ENCODE assay signal across 13 cellular contexts in genomic region chr7:17546206-17546998, GRCh38.
DNase-seq lines count a peak whose midpoint lies in the region; ATAC-seq and TF ChIP-seq lines count a peak whose summit lies in the region.
"Had no signal": no experiment of that assay in that cellular context is flagged by ENCODE, and none has a peak within 500 bp of the region (broad histone marks: within the 10 kb centered on the region; RNA-seq: fewer than 3 reads in every experiment).

No MANE protein-coding gene starts in this region.

- TF ChIP-seq CTCF in cardiac fibroblast (IDR thresholded peaks at IDR 0.05; ENCODE audit: low read depth, low read length): no peak

- H3K4me1 ChIP-seq in aorta (ENCODE audit: control insufficient read depth in 1 of 2, insufficient read depth in 2 of 2, low read length in 2 of 2): peaks cover 0 to 2% of the 10 kb centered on the region in 2 donors

- no peak overlapping the region for H3K4me3 ChIP-seq in cardiac fibroblast (replicated peaks in 1 of 2; ENCODE audit: low read depth in 2 of 2, low read length in 2 of 2)
- no peak overlapping the region for H3K4me3 ChIP-seq in aorta (ENCODE audit: low read length in 2 of 2)

- H3K9me3 ChIP-seq in aorta (ENCODE audit: control insufficient read depth, low read length): no peaks in the 10 kb centered on the region

- no peak overlapping the region for H3K27ac ChIP-seq in aorta (ENCODE audit: low read depth in 1 of 2, low read length in 2 of 2)
- H3K27ac ChIP-seq: 22Rv1 had no signal

- ATAC-seq in aorta (ENCODE audit: low FRiP score): peak; percentile 62
- no peak for ATAC-seq in GM18873 (IDR thresholded peaks at IDR 0.05; ENCODE audit: low FRiP score, unreplicated experiment)

- WGBS in aorta, 2 donors: 53 to 55% methylated on average over 4 of the region's 4 CpGs

- no peaks in the 10 kb centered on the region for H3K36me3 ChIP-seq in aorta (ENCODE audit: control insufficient read depth in 1 of 2, insufficient read depth in 2 of 2, low read length in 1 of 2)

- intact Hi-C loops in aorta (cut with DNase I): no loop called here

- DNase-seq in SHP77 treated with DMSO at 0.1 percent for 48 hours (lab: John Stamatoyannopoulos, UW) (peak; percentile 22), SHP77 (lab: John Stamatoyannopoulos, UW) (no peak), cardiac fibroblast (ENCODE audit: low read depth in 2 of 2) (peak; percentile 93 to 96), lung microvascular endothelial cell (ENCODE audit: low read depth in 2 of 2) (peak; percentile 61 to 92), aorta (no peak), NCI-H2107 treated with DMSO at 0.1 percent for 48 hours (lab: John Stamatoyannopoulos, UW; ENCODE audit: unreplicated experiment) (no peak)
- DNase-seq in stimulated activated CD4-positive, alpha-beta T cell treated with anti-CD3 and anti-CD28 coated beads, Interleukin-1b, Interleukin-23, amount 100 ng/mL, for 48 hours: no peak
- DNase-seq: activated CD4-positive, alpha-beta memory T cell treated with anti-CD3 and anti-CD28 coated beads, Interleukin-2, amount 10 ng/mL, durations not matched to agents 7 days and 5 days; GDM1; NCI-H2081 treated with DMSO at 0.1 percent for 48 hours; stimulated activated CD4-positive, alpha-beta T cell treated with anti-CD3 and anti-CD28 coated beads, Interleukin-12 subunit alpha, Interleukin-12 subunit beta, amount 100 ng/mL, for 4 hours had no signal

- no peaks in the 10 kb centered on the region for H3K27me3 ChIP-seq in aorta (ENCODE audit: control insufficient read depth in 1 of 2, insufficient read depth in 2 of 2, low read length in 1 of 2)

Comparison
In these comparisons a context has a peak if more than half of its experiments do, and no peak if none do; other contexts are left out.
1. DNase-seq: peak in SHP77 treated with DMSO at 0.1 percent for 48 hours (single experiment), cardiac fibroblast (2 of 2) and lung microvascular endothelial cell (2 of 2); none in SHP77 (0 of 2), aorta (0 of 2), NCI-H2107 treated with DMSO at 0.1 percent for 48 hours (single experiment) and stimulated activated CD4-positive, alpha-beta T cell treated with anti-CD3 and anti-CD28 coated beads, Interleukin-1b, Interleukin-23, amount 100 ng/mL, for 48 hours (single experiment).